ENCODE assay signal across 8 cellular contexts in the genomic region with DNA sequence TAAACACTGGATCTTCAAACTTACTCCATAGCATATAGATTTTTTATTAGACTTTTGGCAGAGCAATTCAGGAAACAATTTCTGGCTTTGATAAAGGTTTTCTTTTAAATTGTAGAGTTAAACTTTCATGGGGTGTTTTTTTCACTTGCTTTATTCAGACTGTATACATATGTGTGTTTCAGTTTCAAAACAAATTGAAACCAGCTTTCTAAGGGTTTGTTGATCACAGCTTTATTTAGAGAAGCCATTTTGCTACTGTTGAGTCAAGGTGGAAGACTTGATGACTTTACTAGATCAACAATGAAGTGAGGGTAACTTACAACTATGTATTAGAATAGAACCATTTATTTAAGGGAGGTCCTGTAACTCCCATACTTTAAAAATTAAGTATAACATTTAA. TPM values are rescaled to one million over a fixed set of nuclear protein-coding genes. Genes with fewer than 3 reads are reported as not detected.
DNase-seq lines count a peak whose midpoint lies in the region; ATAC-seq and TF ChIP-seq lines count a peak whose summit lies in the region.

No MANE protein-coding gene starts in this region.

- DNase-seq in activated T-cell treated with anti-CD3 and anti-CD28 coated beads, Interleukin-2, amount 50 U/mL, for 4 hours: no peak
- no peak for DNase-seq in activated T-cell treated with anti-CD3 and anti-CD28 coated beads, Interleukin-2, amount 50 U/mL, for 48 hours
- DNase-seq in RPMI8226 (peak; percentile 60), retinal pigment epithelial cell (ENCODE audit: low read depth) (no peak), tibial nerve (ENCODE audit: low spot score in 2 of 2) (no peak), SIG-M5 (lab: John Stamatoyannopoulos, UW) (no peak), glomerular visceral epithelial cell (ENCODE audit: extremely low spot score) (no peak)

- H3K4me3 Mint-ChIP-seq in activated T-cell treated with anti-CD3 and anti-CD28 coated beads, Interleukin-2, amount 50 U/mL, for 4 hours: peak overlapping the region; percentile 92

- no peak overlapping the region for H3K27ac ChIP-seq in tibial nerve

- peaks cover 64% of the 10 kb centered on the region for H3K4me1 Mint-ChIP-seq in activated T-cell treated with anti-CD3 and anti-CD28 coated beads, Interleukin-2, amount 50 U/mL, for 4 hours (ENCODE audit: low read depth)

- no peaks in the 10 kb centered on the region for H3K9me3 ChIP-seq in tibial nerve

- peaks cover 10% of the 10 kb centered on the region for H3K36me3 Mint-ChIP-seq in activated T-cell treated with anti-CD3 and anti-CD28 coated beads, Interleukin-2, amount 50 U/mL, for 4 hours (ENCODE audit: insufficient read depth)

- H3K4me1 ChIP-seq in tibial nerve: peaks cover 0 to 62% (median 18%) of the 10 kb centered on the region in 4 donors

- H3K27me3 ChIP-seq in tibial nerve: no peaks in the 10 kb centered on the region

- H3K9me3 Mint-ChIP-seq in activated T-cell treated with anti-CD3 and anti-CD28 coated beads, Interleukin-2, amount 50 U/mL, for 4 hours: no peaks in the 10 kb centered on the region

- no peak for TF ChIP-seq EP300 in tibial nerve (IDR thresholded peaks at IDR 0.05)

- TF ChIP-seq CTCF in retinal pigment epithelial cell (conservative IDR thresholded peaks at IDR 0.05; ENCODE audit: low read depth, low read length): no peak
- TF ChIP-seq CTCF in tibial nerve (IDR thresholded peaks at IDR 0.05): no peak

- peak overlapping the region; percentile 70 for H3K4me3 ChIP-seq in retinal pigment epithelial cell (ENCODE audit: low read length)
- no peak overlapping the region for H3K4me3 ChIP-seq in tibial nerve

- no peaks in the 10 kb centered on the region for H3K27me3 Mint-ChIP-seq in activated T-cell treated with anti-CD3 and anti-CD28 coated beads, Interleukin-2, amount 50 U/mL, for 4 hours (ENCODE audit: low read depth)

- ATAC-seq in activated T-cell treated with anti-CD3 and anti-CD28 coated beads, Interleukin-2, amount 50 U/mL, for 4 hours: peak; percentile 48 to 57
- ATAC-seq in HG02840 (IDR thresholded peaks at IDR 0.05; ENCODE audit: low FRiP score, unreplicated experiment): peak; percentile 52

- TF ChIP-seq POLR2A in tibial nerve (IDR thresholded peaks at IDR 0.05): no peak

- no peaks in the 10 kb centered on the region for H3K36me3 ChIP-seq in tibial nerve

RNA-seq across cellular contexts. Expression of a gene that starts 6.2 kb away (rescaled TPM):
- 10 to 100 TPM; 52.9 to 56.3 (median 54.1) TPM for total RNA-seq in activated T-cell treated with anti-CD3 and anti-CD28 coated beads, Interleukin-2, amount 50 U/mL, for 4 hours
- 100 to 1,000 TPM in 2 of 4 donors, 10 to 100 TPM in 2; 55.1 to 132 (median 99.5) TPM for total RNA-seq in tibial nerve
